Comparison of ENCODE assay signal across 35 cellular contexts in the genomic region with DNA sequence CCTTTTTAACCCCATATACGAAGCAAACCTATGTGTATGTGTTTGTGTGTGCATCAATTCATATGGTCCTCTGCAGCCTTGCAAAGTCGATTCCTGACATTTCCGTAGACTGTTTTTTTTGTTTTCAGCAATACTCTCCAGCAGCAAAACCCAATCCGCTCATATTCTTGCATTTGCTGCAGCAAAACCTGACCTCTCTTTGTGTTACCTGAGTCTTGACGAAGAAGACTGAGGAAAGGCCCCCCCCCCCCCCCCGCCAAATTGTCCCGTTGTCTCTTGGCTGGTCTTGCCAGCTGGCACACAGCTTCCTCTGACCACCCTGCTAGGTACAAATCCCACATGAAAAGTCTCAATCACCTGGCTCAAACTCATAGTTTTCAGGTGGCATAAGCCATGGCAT.
"Had no signal": no experiment of that assay in that cellular context is flagged by ENCODE, and none has a peak within 500 bp of the region (broad histone marks: within the 10 kb centered on the region; RNA-seq: fewer than 3 reads in every experiment).

No MANE protein-coding gene starts in this region.

- H3K27me3 ChIP-seq: MG63 had no signal

- H3K4me3 ChIP-seq: MG63 had no signal

- H3K27ac ChIP-seq: KMS-11 had no signal

- H3K9me3 ChIP-seq: MG63 had no signal

- H3K9ac ChIP-seq: KMS-11 had no signal

- H3K4me2 ChIP-seq: KMS-11 had no signal

- H3K36me3 ChIP-seq: MG63 had no signal

- DNase-seq: Karpas-422, Kasumi-1, KG1, MG63, MM.1S, MV-4-11, NCI-H1048, NCI-H1092, NCI-H1092 treated with DMSO at 0.1 percent for 48 hours, NCI-H1105, NCI-H1105 treated with DMSO at 0.1 percent for 48 hours, NCI-H1417, NCI-H1417 treated with DMSO at 0.1 percent for 48 hours, NCI-H1436, NCI-H1436 treated with DMSO at 0.1 percent for 48 hours, NCI-H146, NCI-H1694, NCI-H1694 treated with DMSO at 0.1 percent for 48 hours, NCI-H187, NCI-H187 treated with DMSO at 0.1 percent for 48 hours, NCI-H1930, NCI-H2029, NCI-H2029 treated with DMSO at 0.1 percent for 48 hours, NCI-H2081, NCI-H2081 treated with DMSO at 0.1 percent for 48 hours, NCI-H2107, NCI-H2171, NCI-H2171 treated with DMSO at 0.1 percent for 48 hours, NCI-H2227 treated with DMSO at 0.1 percent for 48 hours, NCI-H226, NCI-H345, NCI-H446, NCI-H446 treated with DMSO at 0.1 percent for 48 hours, NCI-H510A had no signal
